ENCODE assay signal across 25 cellular contexts in genomic region chr10:82266438-82266837, GRCh38.
A peak's percentile ranks its signal among the peaks of the same experiment; 100 is the strongest.
DNase-seq lines count a peak whose midpoint lies in the region; ATAC-seq and TF ChIP-seq lines count a peak whose summit lies in the region.
"Had no signal": no experiment of that assay in that cellular context is flagged by ENCODE, and none has a peak within 500 bp of the region (broad histone marks: within the 10 kb centered on the region; RNA-seq: fewer than 3 reads in every experiment).

No MANE protein-coding gene starts in this region.

- no peaks in the 10 kb centered on the region for H3K27me3 ChIP-seq in RWPE2 (ENCODE audit: insufficient read depth, poor library complexity, severe bottlenecking)
- H3K27me3 ChIP-seq: ovary, Peyer's patch, SJSA1, upper lobe of left lung had no signal

- H3K4me1 ChIP-seq in RWPE2 (ENCODE audit: insufficient read depth, poor library complexity, severe bottlenecking) = no peaks in the 10 kb centered on the region
- H3K4me1 ChIP-seq: Caco-2, Peyer's patch, SJSA1, upper lobe of left lung had no signal

- ATAC-seq in RWPE2 (ENCODE audit: low read depth) (peak; percentile 84), GM21576 (IDR thresholded peaks at IDR 0.05; ENCODE audit: unreplicated experiment) (no peak)

- TF ChIP-seq CTCF in RWPE2 (IDR thresholded peaks at IDR 0.05; ENCODE audit: poor library complexity, severe bottlenecking) (no peak), epithelial cell of proximal tubule (conservative IDR thresholded peaks at IDR 0.05; ENCODE audit: low read depth, low read length) (no peak)

- H3K36me3 ChIP-seq in RWPE2 (ENCODE audit: low read depth) = no peaks in the 10 kb centered on the region
- H3K36me3 ChIP-seq: ovary, Peyer's patch, SJSA1, upper lobe of left lung had no signal

- DNase-seq in A172 (ENCODE audit: low spot score) (peak; percentile 6), RWPE2 (ENCODE audit: low spot score) (no peak), epithelial cell of proximal tubule (ENCODE audit: low read depth) (peak; percentile 94), kidney glomerular epithelial cell (lab: John Stamatoyannopoulos, UW) (peak; percentile 30), G401 (ENCODE audit: low spot score) (no peak), dermis blood vessel endothelial cell (no peak), NCI-H82 (lab: John Stamatoyannopoulos, UW) (no peak)
- DNase-seq: activated CD4-positive, alpha-beta T cell treated with anti-CD3 and anti-CD28 coated beads, Interleukin-2, amount 10 ng/mL, durations not matched to agents 7 days and 5 days; aorta; Caco-2; DMS79 treated with DMSO at 0.1 percent for 48 hours; endodermal cell; GOT3; kidney; mesendoderm; MM.1S; naive B cell; NCI-H146; NCI-H524; ovary; Peyer's patch; right cardiac atrium; upper lobe of left lung had no signal

- in situ Hi-C loops in G401 (cut with HindIII; ENCODE audit: low sequenced_read_pairs) = no loop called here

- peak overlapping the region; percentile 68 for H3K27ac ChIP-seq in RWPE2 (ENCODE audit: poor library complexity, severe bottlenecking)
- H3K27ac ChIP-seq: ovary, Peyer's patch, SJSA1, upper lobe of left lung had no signal

- H3K4me3 ChIP-seq in RWPE2 (ENCODE audit: severe bottlenecking) (no peak overlapping the region), epithelial cell of proximal tubule (ENCODE audit: low read depth, low read length) (no peak overlapping the region)
- H3K4me3 ChIP-seq: ovary, Peyer's patch, SJSA1, upper lobe of left lung had no signal

- H3K9me3 ChIP-seq in RWPE2 (ENCODE audit: severe bottlenecking) = peaks cover 2% of the 10 kb centered on the region
- H3K9me3 ChIP-seq: Caco-2, ovary, Peyer's patch, upper lobe of left lung had no signal

Comparison
In these comparisons a context has a peak if more than half of its experiments do, and no peak if none do; other contexts are left out.
1. DNase-seq: peak in A172 (single experiment), epithelial cell of proximal tubule (single experiment) and kidney glomerular epithelial cell (single experiment); none in RWPE2 (single experiment), G401 (single experiment), dermis blood vessel endothelial cell (single experiment) and NCI-H82 (single experiment).